In the genomic region with DNA sequence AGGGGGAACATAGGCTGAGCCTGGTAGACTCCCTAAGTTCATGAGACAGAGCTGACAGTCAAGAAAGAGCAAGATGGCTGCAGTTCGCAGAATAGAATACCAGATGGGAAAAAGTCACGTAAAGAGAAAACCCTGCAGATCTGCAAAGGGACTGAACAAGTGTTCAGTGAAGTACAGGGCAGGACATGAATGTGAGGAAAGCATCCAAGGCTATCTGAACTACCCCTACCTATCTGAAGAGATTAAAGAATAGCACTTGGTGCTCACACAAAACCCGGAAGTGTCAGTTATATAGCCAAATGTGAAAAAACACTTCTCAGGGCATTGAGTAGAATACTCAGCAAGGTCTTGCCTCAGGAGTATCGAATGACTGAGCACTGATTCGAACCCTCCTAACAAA, we compare ENCODE assay signal across 18 cellular contexts. TPM values are rescaled to one million over a fixed set of nuclear protein-coding genes. Genes with fewer than 3 reads are reported as not detected.
A peak's percentile ranks its signal among the peaks of the same experiment; 100 is the strongest.
DNase-seq lines count a peak whose midpoint lies in the region; ATAC-seq and TF ChIP-seq lines count a peak whose summit lies in the region.
"Had no signal": no experiment of that assay in that cellular context is flagged by ENCODE, and none has a peak within 500 bp of the region (broad histone marks: within the 10 kb centered on the region; RNA-seq: fewer than 3 reads in every experiment).

No MANE protein-coding gene starts in this region.

- TF ChIP-seq CTCF in IMR-90 (conservative IDR thresholded peaks at IDR 0.05; ENCODE audit: low read depth, low read length) (no peak), endodermal cell (conservative IDR thresholded peaks at IDR 0.05) (no peak), left ventricle myocardium inferior (IDR thresholded peaks at IDR 0.05; ENCODE audit: borderline replicate concordance) (no peak), PC-3 (conservative IDR thresholded peaks at IDR 0.05; ENCODE audit: low read depth, low read length) (no peak)

- no peak overlapping the region for H4K8ac ChIP-seq in IMR-90 (ENCODE audit: low read depth in 2 of 2, low read length in 2 of 2)

- H3K79me2 ChIP-seq in PC-3 (ENCODE audit: low read length) = peaks cover 3% of the 10 kb centered on the region; the same call in 1 of the 2 replicates

- H3K9me3 ChIP-seq in IMR-90 (ENCODE audit: control insufficient read depth, insufficient read depth, low read length) (no peaks in the 10 kb centered on the region), endodermal cell (ENCODE audit: control insufficient read depth, low read length) (no peaks in the 10 kb centered on the region), left ventricle myocardium inferior (replicated peaks) (no peaks in the 10 kb centered on the region), PC-3 (ENCODE audit: low read length) (no peaks in the 10 kb centered on the region)
- H3K9me3 ChIP-seq: BE2C had no signal

- no peak overlapping the region for H2BK5ac ChIP-seq in IMR-90 (ENCODE audit: low read depth, low read length, poor library complexity, severe bottlenecking)

- H3K36me3 Mint-ChIP-seq in endodermal cell (ENCODE audit: low read depth) = peaks cover 45% of the 10 kb centered on the region

- H3K27me3 Mint-ChIP-seq in endodermal cell (ENCODE audit: insufficient read depth) = no peaks in the 10 kb centered on the region
- H3K27me3 Mint-ChIP-seq: CD4-positive, CD25-positive, alpha-beta regulatory T cell; CD8-positive, alpha-beta memory T cell had no signal

- in situ Hi-C loops in IMR-90 (cut with MboI; ENCODE audit: low sequenced_read_pairs) = no loop called here

- H3K4me3 ChIP-seq in IMR-90 (ENCODE audit: insufficient read depth, low read depth, low read length) = no peak overlapping the region
- no peak overlapping the region for H3K4me3 ChIP-seq in endodermal cell (ENCODE audit: low read length)
- no peak overlapping the region for H3K4me3 ChIP-seq in left ventricle myocardium inferior
- no peak overlapping the region for H3K4me3 ChIP-seq in PC-3 (ENCODE audit: low read length)
- H3K4me3 ChIP-seq: GM23248 had no signal

- H3K9me2 ChIP-seq in PC-3 (replicated peaks; ENCODE audit: low read length) = no peaks in the 10 kb centered on the region

- H3K27ac ChIP-seq in IMR-90 (ENCODE audit: insufficient read depth, low read length) (no peak overlapping the region), endodermal cell (ENCODE audit: low read depth, low read length) (no peak overlapping the region), left ventricle myocardium inferior (replicated peaks) (peak overlapping the region; percentile 52), PC-3 (ENCODE audit: low read length) (no peak overlapping the region)
- H3K27ac ChIP-seq: GM23248 had no signal

- no peak overlapping the region for H2BK120ac ChIP-seq in IMR-90 (ENCODE audit: low read depth, low read length)

- 100% methylated on average over 1 of the region's 5 CpGs; no CpG with 5 or more reads in 1 of the 2 experiments for WGBS in IMR-90 (ENCODE audit: extremely low coverage in 2 of 2, insufficient read length in 1 of 2), 2 experiments
- 94 to 97% methylated on average over 4 to 5 of the region's 5 CpGs for WGBS in endodermal cell (ENCODE audit: insufficient coverage in 1 of 2, insufficient read length in 1 of 2), 2 experiments

- no peak overlapping the region for H4K5ac ChIP-seq in IMR-90 (ENCODE audit: low read depth, low read length)

- CTCF ChIA-PET in IMR-90 (lab: Yijun Ruan, JAX) (no interaction called here), PC-3 (lab: Charles Lee) (no interaction called here)

- H2AK5ac ChIP-seq in IMR-90 (ENCODE audit: low read depth, low read length) = no peak overlapping the region

- H3K9me1 ChIP-seq in IMR-90 (ENCODE audit: insufficient read depth, low read length) = no peaks in the 10 kb centered on the region

- no peak overlapping the region for H2BK15ac ChIP-seq in IMR-90 (ENCODE audit: low read depth, low read length)

- no peak overlapping the region for H3K4ac ChIP-seq in IMR-90 (ENCODE audit: low read depth, low read length)

- no peak for TF ChIP-seq RAD21 in IMR-90 (IDR thresholded peaks at IDR 0.05; ENCODE audit: low read length)

- H3K23ac ChIP-seq in IMR-90 (ENCODE audit: low read depth, low read length) = no peak overlapping the region

- intact Hi-C loops in IMR-90 (cut with micrococcal nuclease) (no loop called here), left ventricle myocardium inferior (cut with micrococcal nuclease) (no loop called here), PC-3 (cut with micrococcal nuclease) (no loop called here)

- H3K9me3 Mint-ChIP-seq in endodermal cell = no peaks in the 10 kb centered on the region
- H3K9me3 Mint-ChIP-seq: CD8-positive, alpha-beta memory T cell had no signal

- peak overlapping the region; percentile 10 for H3K27ac Mint-ChIP-seq in endodermal cell

- dilution Hi-C loops in IMR-90 (cut with HindIII; ENCODE audit: low sequenced_read_pairs, unreplicated experiment) = no loop called here

- H3K36me3 ChIP-seq in IMR-90 (ENCODE audit: control insufficient read depth, insufficient read depth, low read length) (peaks cover 14% of the 10 kb centered on the region), endodermal cell (ENCODE audit: control insufficient read depth, insufficient read depth, low read length) (peaks cover 73% of the 10 kb centered on the region), left ventricle myocardium inferior (peaks cover 43% of the 10 kb centered on the region), PC-3 (ENCODE audit: low read depth, low read length) (peaks cover 13% of the 10 kb centered on the region; the same call in 1 of the 2 replicates)
- H3K36me3 ChIP-seq: BE2C had no signal

- no peak overlapping the region for H2BK20ac ChIP-seq in IMR-90 (ENCODE audit: low read depth, low read length)

- peaks cover 4% of the 10 kb centered on the region for H3F3A ChIP-seq in PC-3 (ENCODE audit: low read length, unreplicated experiment)

- no peak overlapping the region for H3K18ac ChIP-seq in IMR-90 (ENCODE audit: low read depth, low read length)

- H3K4me1 ChIP-seq in IMR-90 (ENCODE audit: control insufficient read depth, insufficient read depth, low read length) (no peaks in the 10 kb centered on the region), endodermal cell (ENCODE audit: control insufficient read depth, insufficient read depth, low read length) (no peaks in the 10 kb centered on the region), left ventricle myocardium inferior (peaks cover 24% of the 10 kb centered on the region), PC-3 (ENCODE audit: insufficient read depth, low read length) (peaks cover 28% of the 10 kb centered on the region)
- H3K4me1 ChIP-seq: BE2C had no signal

- H4K91ac ChIP-seq in IMR-90 (ENCODE audit: insufficient read depth, low read depth, low read length) = no peak overlapping the region

- H3K27me3 ChIP-seq in IMR-90 (ENCODE audit: control insufficient read depth, insufficient read depth, low read length) (no peaks in the 10 kb centered on the region), endodermal cell (ENCODE audit: control insufficient read depth, insufficient read depth, low read length, poor library complexity, severe bottlenecking) (no peaks in the 10 kb centered on the region), left ventricle myocardium inferior (ENCODE audit: low read depth) (no peaks in the 10 kb centered on the region), PC-3 (ENCODE audit: low read length) (no peaks in the 10 kb centered on the region)
- H3K27me3 ChIP-seq: BE2C had no signal

- H3K4me3 Mint-ChIP-seq in endodermal cell = no peak overlapping the region
- H3K4me3 Mint-ChIP-seq: CD4-positive, CD25-positive, alpha-beta regulatory T cell; CD8-positive, alpha-beta memory T cell had no signal

- H3K14ac ChIP-seq in IMR-90 (replicated peaks; ENCODE audit: low read depth, low read length) = no peak overlapping the region

- H2AK9ac ChIP-seq in IMR-90 (replicated peaks; ENCODE audit: low read depth, low read length, poor library complexity) = no peak overlapping the region

- DNase-seq in IMR-90 = peak; percentile 3
- no peak for DNase-seq in endodermal cell
- no peak for DNase-seq in left ventricle myocardium inferior
- no peak for DNase-seq in NCI-H2081 (lab: John Stamatoyannopoulos, UW)
- no peak for DNase-seq in activated naive CD4-positive, alpha-beta T cell (lab: John Stamatoyannopoulos, UW)
- no peak for DNase-seq in NCI-H146 treated with DMSO at 0.1 percent for 48 hours (lab: John Stamatoyannopoulos, UW; ENCODE audit: unreplicated experiment)
- DNase-seq in PC-3 = no peak
- DNase-seq: ACHN; BE2C; C1 segment of cervical spinal cord; CD4-positive, CD25-positive, alpha-beta regulatory T cell; CD8-positive, alpha-beta memory T cell; COR-L47; DMS 273 treated with DMSO at 0.1 percent for 48 hours; DMS53; GM23248; H7 had no signal

- no peak overlapping the region for H3K56ac ChIP-seq in IMR-90 (ENCODE audit: extremely low read depth, insufficient read depth, low read length)

- ATAC-seq in IMR-90 (ENCODE audit: low read depth) (no peak), PC-3 (no peak)
- ATAC-seq: HepG2 had no signal

- H4K20me1 ChIP-seq in IMR-90 (ENCODE audit: insufficient read depth, low read length) (no peaks in the 10 kb centered on the region), PC-3 (ENCODE audit: low read length) (peaks cover 12% of the 10 kb centered on the region)

- H3K79me1 ChIP-seq in IMR-90 (ENCODE audit: low read depth in 1 of 2, low read length in 2 of 2) = peaks cover 7 to 15% of the 10 kb centered on the region in 2 experiments; a peak in 3 of 4 replicates

- POLR2A ChIA-PET in IMR-90 (lab: Charles Lee; ENCODE audit: unreplicated experiment) = no interaction called here
- POLR2A ChIA-PET in PC-3 (lab: Charles Lee; ENCODE audit: unreplicated experiment) = no interaction called here

- BruUV-seq in IMR-90 (replicated peaks; lab: Mats Ljungman, UMichigan) (no TSS peak), PC-3 (replicated peaks; lab: Mats Ljungman, UMichigan) (no TSS peak)

- TF ChIP-seq POLR2A in IMR-90 (IDR thresholded peaks at IDR 0.05; ENCODE audit: low read depth, low read length) = no peak

- H3K4me2 ChIP-seq in IMR-90 (ENCODE audit: low read depth, low read length) (no peak overlapping the region), PC-3 (ENCODE audit: low read length) (no peak overlapping the region)

- H3K4me1 Mint-ChIP-seq in endodermal cell = no peaks in the 10 kb centered on the region

- H3K9ac ChIP-seq in IMR-90 (ENCODE audit: low read depth, low read length) (no peak overlapping the region), endodermal cell (ENCODE audit: extremely low read depth, low read length, poor library complexity, severe bottlenecking) (no peak overlapping the region), PC-3 (ENCODE audit: low read length) (no peak overlapping the region)
- H3K9ac ChIP-seq: GM23248 had no signal

- no peak overlapping the region for H2AFZ ChIP-seq in IMR-90 (replicated peaks; ENCODE audit: low read length, poor library complexity)
- H2AFZ ChIP-seq in PC-3 (ENCODE audit: low read length) = no peak overlapping the region
- H2AFZ ChIP-seq: GM23248 had no signal

RNA-seq across cellular contexts. Expression of gene GOLGB1, which starts 44.0 kb away (rescaled TPM):
- total RNA-seq in IMR-90 (2012; rRNA removed) (30.3 and 56.1 TPM in 2 replicates), endodermal cell (10 to 100 TPM; 47.8 to 53.0 TPM), left ventricle myocardium inferior (56.1 TPM), PC-3 (2014; rRNA removed) (30.2 and 31.6 TPM in 2 replicates)
- 9.1 and 13.3 TPM in 2 replicates for polyA plus RNA-seq in IMR-90 (2012; rRNA removed)
- 2.5 and 5.7 TPM in 2 replicates for polyA plus RNA-seq in IMR-90 (2012; cell fraction: cytosol; rRNA removed)
- 12.7 and 48.1 TPM in 2 replicates for polyA plus RNA-seq in IMR-90 (2012; cell fraction: nucleus; rRNA removed; ENCODE audit: low replicate concordance)
- 29.1 TPM for polyA plus RNA-seq in endodermal cell (2013, experiment 1 of 2)
- 31.2 TPM for polyA plus RNA-seq in endodermal cell (2013, experiment 2 of 2)

RNA-seq across cellular contexts. Expression of gene HCLS1, which starts 44.8 kb away (rescaled TPM):
- total RNA-seq in IMR-90 (2012; rRNA removed) (0.54 and 0.56 TPM in 2 replicates), endodermal cell (1 to 10 TPM in 1 of 2 donors, under 1 TPM in 1; 0.53 to 1.3 TPM), left ventricle myocardium inferior (8.7 TPM), PC-3 (2014; rRNA removed) (3.7 and 5.8 TPM in 2 replicates)
- polyA plus RNA-seq in IMR-90 (2012; rRNA removed) = 0.67 and 1.1 TPM in 2 replicates
- 0.41 and 0.54 TPM in 2 replicates for polyA plus RNA-seq in IMR-90 (2012; cell fraction: cytosol; rRNA removed)
- 1.0 and 2.6 TPM in 2 replicates for polyA plus RNA-seq in IMR-90 (2012; cell fraction: nucleus; rRNA removed; ENCODE audit: low replicate concordance)
- polyA plus RNA-seq in endodermal cell (2013, experiment 1 of 2) = 0.11 TPM
- polyA plus RNA-seq in endodermal cell (2013, experiment 2 of 2) = 0.21 TPM
- total RNA-seq: HepG2 had no signal
- polyA plus RNA-seq: HepG2 had no signal
